ENCODE assay signal across 6 cellular contexts in the genomic region with DNA sequence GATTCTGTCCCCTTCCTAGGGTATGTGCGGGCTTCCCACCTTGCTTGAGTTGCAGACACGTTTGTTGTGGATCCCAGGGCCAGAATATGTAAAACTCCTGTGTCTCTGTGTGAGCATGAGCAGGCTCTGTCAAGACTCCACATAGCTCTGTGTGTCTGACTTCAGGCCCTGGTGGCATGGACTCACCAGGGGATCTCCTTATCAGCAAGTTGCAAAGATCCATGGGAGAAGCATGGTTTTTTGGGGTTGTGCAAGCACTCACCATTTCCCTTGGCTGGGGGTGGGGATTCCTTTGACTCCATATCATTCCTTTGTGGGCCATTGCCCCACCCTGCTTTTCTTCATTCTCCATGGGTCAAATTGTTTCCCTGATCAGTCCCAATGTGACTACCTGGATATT.
"Had no signal": no experiment of that assay in that cellular context is flagged by ENCODE, and none has a peak within 500 bp of the region (broad histone marks: within the 10 kb centered on the region; RNA-seq: fewer than 3 reads in every experiment).

No MANE protein-coding gene starts in this region.

- H3K9ac ChIP-seq: GM23248 had no signal

- DNase-seq: GM23248, H9, HCEC 1CT, KBM-7 had no signal

- ATAC-seq: HepG2 had no signal

- H2AFZ ChIP-seq: GM23248 had no signal

- H3K4me3 ChIP-seq: GM23248 had no signal

- H3K27ac ChIP-seq: GM23248, HL-60 had no signal
